ENCODE assay signal across 8 cellular contexts in genomic region chr7:38796636-38797501, GRCh38.
DNase-seq lines count a peak whose midpoint lies in the region; ATAC-seq and TF ChIP-seq lines count a peak whose summit lies in the region.

No MANE protein-coding gene starts in this region.

- no peaks in the 10 kb centered on the region for H3K9me3 ChIP-seq in OCI-LY3 (ENCODE audit: insufficient read depth, low read length)

- H3K9ac ChIP-seq in OCI-LY3 (ENCODE audit: low read length), result no peak overlapping the region

- no peak overlapping the region for H3K27ac ChIP-seq in OCI-LY3 (ENCODE audit: low read length)

- peak; percentile 56 for DNase-seq in DMS114 treated with DMSO at 0.1 percent for 48 hours (lab: John Stamatoyannopoulos, UW; ENCODE audit: unreplicated experiment)
- peak; percentile 57 for DNase-seq in HS-5 (ENCODE audit: low read depth)
- peak; percentile 35 for DNase-seq in activated naive CD4-positive, alpha-beta T cell treated with Interleukin-2 at 50 U/mL for 16 hours
- peak; percentile 65 for DNase-seq in globus pallidus (ENCODE audit: low spot score)
- peak; percentile 13 for DNase-seq in retinal pigment epithelial cell (ENCODE audit: low read depth)

- H4K20me1 ChIP-seq in OCI-LY3 (ENCODE audit: insufficient read depth, low read length), result no peaks in the 10 kb centered on the region

- no peaks in the 10 kb centered on the region for H3K36me3 ChIP-seq in OCI-LY3 (replicated peaks; ENCODE audit: low read depth, low read length)

- H3K4me1 ChIP-seq in OCI-LY3 (ENCODE audit: low read length), result no peaks in the 10 kb centered on the region

- no peaks in the 10 kb centered on the region for H3K27me3 ChIP-seq in OCI-LY3 (ENCODE audit: low read depth, low read length)

- no peak overlapping the region for H2AFZ ChIP-seq in OCI-LY3 (ENCODE audit: low read depth, low read length)

- no peak overlapping the region for H3K4me2 ChIP-seq in OCI-LY3 (ENCODE audit: low read length)

- ATAC-seq in HG03442 (IDR thresholded peaks at IDR 0.05; ENCODE audit: unreplicated experiment), result no peak
- ATAC-seq in HG02852 (IDR thresholded peaks at IDR 0.05; ENCODE audit: unreplicated experiment), result no peak

- TF ChIP-seq CTCF in OCI-LY3 (IDR thresholded peaks at IDR 0.05; ENCODE audit: low read depth, low read length) (peak; percentile 83), retinal pigment epithelial cell (conservative IDR thresholded peaks at IDR 0.05; ENCODE audit: low read depth, low read length) (peak; percentile 71)

- no peak overlapping the region for H3K4me3 ChIP-seq in OCI-LY3 (ENCODE audit: low read length)
- H3K4me3 ChIP-seq in retinal pigment epithelial cell (ENCODE audit: low read length), result no peak overlapping the region

- no peaks in the 10 kb centered on the region for H3K79me2 ChIP-seq in OCI-LY3 (ENCODE audit: low read length)

Comparison
In these comparisons a context has a peak if more than half of its experiments do, and no peak if none do; other contexts are left out.
1. DNase-seq: peak in every context shown above with its lines; median percentile 65 in globus pallidus; 57 in HS-5; 56 in DMS114 treated with DMSO at 0.1 percent for 48 hours; 35 in activated naive CD4-positive, alpha-beta T cell treated with Interleukin-2 at 50 U/mL for 16 hours; 13 in retinal pigment epithelial cell.